In genomic region chr14:49986344-49987014, GRCh38 we compare ENCODE assay signal across 11 cellular contexts.
DNase-seq lines count a peak whose midpoint lies in the region; ATAC-seq, FAIRE-seq and TF ChIP-seq lines count a peak whose summit lies in the region.
"Had no signal": no experiment of that assay in that cellular context is flagged by ENCODE, and none has a peak within 500 bp of the region (broad histone marks: within the 10 kb centered on the region; RNA-seq: fewer than 3 reads in every experiment).

No MANE protein-coding gene starts in this region.

- H3K9me3 ChIP-seq in smooth muscle cell (replicated peaks; ENCODE audit: low read depth), result no peaks in the 10 kb centered on the region

- H3K27me3 ChIP-seq in smooth muscle cell (ENCODE audit: low read depth), result no peaks in the 10 kb centered on the region

- peak overlapping the region; percentile 68 for H2AFZ ChIP-seq in smooth muscle cell (ENCODE audit: low read depth)

- peaks cover 8% of the 10 kb centered on the region for H3K36me3 Mint-ChIP-seq in T-cell

- no peaks in the 10 kb centered on the region for H4K20me1 ChIP-seq in smooth muscle cell (ENCODE audit: low read depth)

- no peaks in the 10 kb centered on the region for H3K36me3 ChIP-seq in smooth muscle cell (ENCODE audit: low read depth)

- TF ChIP-seq CTCF in fibroblast of the aortic adventitia (IDR thresholded peaks at IDR 0.05; ENCODE audit: insufficient read depth, low read length), result no peak
- TF ChIP-seq CTCF in smooth muscle cell (IDR thresholded peaks at IDR 0.05; ENCODE audit: borderline replicate concordance, insufficient read depth, poor library complexity, severe bottlenecking), result no peak

- H3K27ac ChIP-seq in smooth muscle cell (ENCODE audit: low read depth), result peak overlapping the region; percentile 95

- ATAC-seq in T-cell (replicated peaks in 1 of 4), result no peak
- ATAC-seq: naive thymus-derived CD8-positive, alpha-beta T cell had no signal

- peak overlapping the region; percentile 81 to 85 for H3K27ac Mint-ChIP-seq in T-cell

- CTCF ChIA-PET in T-cell (lab: Charles Lee), result interaction anchor here (0.6 to 1.3 kb wide), 3 partner anchors 15 to 194 kb away, joined by 3 to 4 read pairs (median 3); no protein-coding TSS in a partner anchor

- peaks cover 27 to 57% (median 36%) of the 10 kb centered on the region in 3 donors for H3K4me1 Mint-ChIP-seq in T-cell

- DNase-seq in GM19239 (ENCODE audit: insufficient read length, low spot score), result no peak
- no peak for DNase-seq in T-cell
- DNase-seq in fibroblast of the aortic adventitia (ENCODE audit: low read depth), result peak; percentile 72
- DNase-seq in smooth muscle cell (lab: John Stamatoyannopoulos, UW; ENCODE audit: unreplicated experiment), result no peak
- no peak for DNase-seq in NAMALWA (ENCODE audit: low spot score)
- DNase-seq in NCI-H510A treated with DMSO at 0.1 percent for 48 hours (lab: John Stamatoyannopoulos, UW), result no peak
- no peak for DNase-seq in DMS153 (lab: John Stamatoyannopoulos, UW)
- DNase-seq: activated CD4-positive, alpha-beta T cell treated with anti-CD3 and anti-CD28 coated beads for 1 hour; naive thymus-derived CD8-positive, alpha-beta T cell; NCI-H1694 treated with DMSO at 0.1 percent for 48 hours had no signal

- no peaks in the 10 kb centered on the region for H3K27me3 Mint-ChIP-seq in T-cell
- H3K27me3 Mint-ChIP-seq: naive thymus-derived CD8-positive, alpha-beta T cell had no signal

- peak overlapping the region; percentile 79 for H3K9ac ChIP-seq in smooth muscle cell (ENCODE audit: low read depth)

- peak overlapping the region in 2 of 3 donors; percentile 9 to 49 for H3K4me3 Mint-ChIP-seq in T-cell
- H3K4me3 Mint-ChIP-seq: naive thymus-derived CD8-positive, alpha-beta T cell had no signal

- H3F3A ChIP-seq in smooth muscle cell (ENCODE audit: low read depth), result peaks cover 9% of the 10 kb centered on the region

- H3K4me3 ChIP-seq in fibroblast of the aortic adventitia (ENCODE audit: low read depth, low read length), result peak overlapping the region; percentile 13
- no peak overlapping the region for H3K4me3 ChIP-seq in smooth muscle cell

- POLR2A ChIA-PET in T-cell (lab: Charles Lee), result interaction anchor here (0.5 to 0.6 kb wide), 2 partner anchors 17 to 150 kb away, joined by 5 read pairs; no protein-coding TSS in a partner anchor

- H3K4me1 ChIP-seq in smooth muscle cell (ENCODE audit: low read depth), result peaks cover 9% of the 10 kb centered on the region

- no peaks in the 10 kb centered on the region for H3K79me2 ChIP-seq in smooth muscle cell (ENCODE audit: low read depth)

- 57% methylated on average over 6 of the region's 6 CpGs for WGBS in smooth muscle cell (ENCODE audit: low lambda C conversion rate)

- peak; percentile 75 for FAIRE-seq in GM19239 (lab: Jason Lieb, UNC)
- FAIRE-seq: bronchial epithelial cell had no signal

- H3K9me3 Mint-ChIP-seq in T-cell, result no peaks in the 10 kb centered on the region
- H3K9me3 Mint-ChIP-seq: naive thymus-derived CD8-positive, alpha-beta T cell had no signal

- peak overlapping the region; percentile 76 for H3K4me2 ChIP-seq in smooth muscle cell
